In the genomic region with DNA sequence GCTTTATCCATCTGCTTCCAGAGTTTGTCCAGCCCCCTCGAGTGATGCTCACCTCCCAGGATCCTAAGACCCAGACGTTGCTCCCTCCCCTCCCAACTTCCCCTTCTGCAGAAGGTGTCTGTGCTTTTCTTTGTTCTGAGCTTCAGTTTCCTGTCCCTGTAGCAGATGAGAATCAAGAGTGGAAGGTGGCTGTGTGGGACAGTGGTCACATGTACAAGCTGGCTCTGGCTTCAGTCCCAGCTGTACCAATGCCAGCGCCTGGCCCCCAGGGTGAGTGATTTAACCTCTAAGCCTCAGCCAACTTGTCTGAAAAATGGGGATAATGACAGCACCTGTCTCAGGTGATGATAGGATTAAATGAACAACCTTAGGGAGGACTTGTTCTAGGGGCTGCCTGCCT, we compare ENCODE assay signal across 9 cellular contexts. TPM values are rescaled to one million over a fixed set of nuclear protein-coding genes. Genes with fewer than 3 reads are reported as not detected.
DNase-seq lines count a peak whose midpoint lies in the region; ATAC-seq, FAIRE-seq and TF ChIP-seq lines count a peak whose summit lies in the region.
"Had no signal": no experiment of that assay in that cellular context is flagged by ENCODE, and none has a peak within 500 bp of the region (broad histone marks: within the 10 kb centered on the region; RNA-seq: fewer than 3 reads in every experiment).

No MANE protein-coding gene starts in this region.

- no peak overlapping the region for H3K4me3 ChIP-seq in IMR-90 (ENCODE audit: insufficient read depth, low read depth, low read length)
- H3K4me3 ChIP-seq in coronary artery = no peak overlapping the region
- no peak overlapping the region for H3K4me3 ChIP-seq in parathyroid adenoma (ENCODE audit: low read depth, low read length)
- H3K4me3 ChIP-seq: SK-N-MC had no signal

- H2BK5ac ChIP-seq in IMR-90 (ENCODE audit: low read depth, low read length, poor library complexity, severe bottlenecking) = no peak overlapping the region

- CTCF ChIA-PET in IMR-90 (lab: Yijun Ruan, JAX) = interaction anchor here (0.5 to 3.3 kb wide), 9 partner anchors 17 to 663 kb away, joined by 3 to 23 read pairs (median 4); a partner anchor contains a TSS

- H3K9ac ChIP-seq in IMR-90 (ENCODE audit: low read depth, low read length) (no peak overlapping the region), parathyroid adenoma (no peak overlapping the region)

- H2BK15ac ChIP-seq in IMR-90 (ENCODE audit: low read depth, low read length) = peak overlapping the region; percentile 43; the same call in 1 of the 3 replicates

- peak overlapping the region; percentile 93; the same call in 1 of the 2 replicates for H3K23ac ChIP-seq in IMR-90 (ENCODE audit: low read depth, low read length)

- peaks cover 0 to 5% of the 10 kb centered on the region in 2 experiments; a peak in 1 of 4 replicates for H3K79me1 ChIP-seq in IMR-90 (ENCODE audit: low read depth in 1 of 2, low read length in 2 of 2)

- no peak for TF ChIP-seq POLR2A in GM12891 (IDR thresholded peaks at IDR 0.05; ENCODE audit: low read depth, low read length)
- no peak for TF ChIP-seq POLR2A in IMR-90 (IDR thresholded peaks at IDR 0.05; ENCODE audit: low read depth, low read length)

- peak overlapping the region; percentile 88; the same call in 1 of the 2 replicates for H2BK120ac ChIP-seq in IMR-90 (ENCODE audit: low read depth, low read length)

- H2AFZ ChIP-seq in IMR-90 (replicated peaks; ENCODE audit: low read length, poor library complexity) (peak overlapping the region; percentile 98), parathyroid adenoma (peak overlapping the region; percentile 72)

- H3K36me3 ChIP-seq in IMR-90 (ENCODE audit: control insufficient read depth, insufficient read depth, low read length) = peaks cover 2% of the 10 kb centered on the region; the same call in 1 of the 2 replicates
- H3K36me3 ChIP-seq in parathyroid adenoma (ENCODE audit: control insufficient read depth, insufficient read depth, low read length) = no peaks in the 10 kb centered on the region

- H3K4me2 ChIP-seq in IMR-90 (ENCODE audit: low read depth, low read length) (no peak overlapping the region), parathyroid adenoma (ENCODE audit: low read length) (no peak overlapping the region)

- TF ChIP-seq RAD21 in IMR-90 (IDR thresholded peaks at IDR 0.05; ENCODE audit: low read length) = no peak

- no peaks in the 10 kb centered on the region for H3K79me2 ChIP-seq in parathyroid adenoma

- peak overlapping the region; percentile 98 for H2AK9ac ChIP-seq in IMR-90 (replicated peaks; ENCODE audit: low read depth, low read length, poor library complexity)

- peak overlapping the region; percentile 58 for H4K5ac ChIP-seq in IMR-90 (ENCODE audit: low read depth, low read length)

- no CpG with 5 or more reads among the region's 3 CpGs for WGBS in IMR-90 (ENCODE audit: extremely low coverage in 2 of 2, insufficient read length in 1 of 2), 2 experiments

- POLR2A ChIA-PET in IMR-90 (lab: Charles Lee; ENCODE audit: unreplicated experiment) = no interaction called here

- intact Hi-C loops in IMR-90 (cut with micrococcal nuclease) (loop anchor here (1.0 to 5.0 kb wide), 3 partner anchors 20 to 108 kb away; a partner anchor contains a TSS), posterior cingulate gyrus (cut with DNase I) (loop anchor here (1.0 to 2.0 kb wide), 2 partner anchors 21 to 68 kb away; a partner anchor contains a TSS)

- no peak for ATAC-seq in IMR-90 (ENCODE audit: low read depth)

- H2AK5ac ChIP-seq in IMR-90 (ENCODE audit: low read depth, low read length) = peak overlapping the region; percentile 52; the same call in 1 of the 2 replicates

- H3K4me1 ChIP-seq in IMR-90 (ENCODE audit: control insufficient read depth, insufficient read depth, low read length) = peaks cover 3% of the 10 kb centered on the region
- H3K4me1 ChIP-seq in parathyroid adenoma = peaks cover 9% of the 10 kb centered on the region

- H3K27me3 ChIP-seq in IMR-90 (ENCODE audit: control insufficient read depth, insufficient read depth, low read length) = no peaks in the 10 kb centered on the region
- H3K27me3 ChIP-seq in parathyroid adenoma (ENCODE audit: control insufficient read depth, insufficient read depth, low read length) = no peaks in the 10 kb centered on the region

- H3K27ac ChIP-seq in IMR-90 (ENCODE audit: insufficient read depth, low read length) = no peak overlapping the region
- H3K27ac ChIP-seq in coronary artery = peak overlapping the region; percentile 33 to 83
- no peak overlapping the region for H3K27ac ChIP-seq in parathyroid adenoma
- H3K27ac ChIP-seq: SK-N-MC had no signal

- DNase-seq in GM12891 (ENCODE audit: insufficient read length, low spot score) (no peak), IMR-90 (no peak), coronary artery (ENCODE audit: low spot score) (no peak), middle frontal gyrus (ENCODE audit: extremely low spot score, low spot score) (no peak), posterior cingulate gyrus (no peak), NCI-H774 (lab: John Stamatoyannopoulos, UW) (no peak), GM03348 (ENCODE audit: low spot score) (no peak)

- H3K9me1 ChIP-seq in IMR-90 (ENCODE audit: insufficient read depth, low read length) = no peaks in the 10 kb centered on the region

- H3K18ac ChIP-seq in IMR-90 (ENCODE audit: low read depth, low read length) = no peak overlapping the region

- in situ Hi-C loops in IMR-90 (cut with MboI; ENCODE audit: low sequenced_read_pairs) = no loop called here

- H3K4ac ChIP-seq in IMR-90 (ENCODE audit: low read depth, low read length) = peak overlapping the region; percentile 96

- H4K20me1 ChIP-seq in IMR-90 (ENCODE audit: insufficient read depth, low read length) = peaks cover 2% of the 10 kb centered on the region; the same call in 1 of the 2 replicates

- FAIRE-seq in GM12891 (lab: Jason Lieb, UNC) = peak; percentile 59

- 0 out of 2 replicates have a peak overlapping the region, but pooled peaks have one; percentile 90 for H2BK20ac ChIP-seq in IMR-90 (ENCODE audit: low read depth, low read length)

- H3K56ac ChIP-seq in IMR-90 (ENCODE audit: extremely low read depth, insufficient read depth, low read length) = peak overlapping the region; percentile 61; the same call in 1 of the 2 replicates

- TF ChIP-seq CTCF in IMR-90 (conservative IDR thresholded peaks at IDR 0.05; ENCODE audit: low read depth, low read length) (no peak), coronary artery (IDR thresholded peaks at IDR 0.05) (no peak), parathyroid adenoma (IDR thresholded peaks at IDR 0.05) (no peak)

- no TSS peak for BruUV-seq in IMR-90 (replicated peaks; lab: Mats Ljungman, UMichigan)

- dilution Hi-C loops in IMR-90 (cut with HindIII; ENCODE audit: low sequenced_read_pairs, unreplicated experiment) = no loop called here

- H3K14ac ChIP-seq in IMR-90 (replicated peaks; ENCODE audit: low read depth, low read length) = peak overlapping the region; percentile 98; the same call in 1 of the 2 replicates

- H3K9me3 ChIP-seq in IMR-90 (ENCODE audit: control insufficient read depth, insufficient read depth, low read length) = no peaks in the 10 kb centered on the region
- no peaks in the 10 kb centered on the region for H3K9me3 ChIP-seq in parathyroid adenoma (ENCODE audit: control insufficient read depth, low read length)

- H4K91ac ChIP-seq in IMR-90 (ENCODE audit: insufficient read depth, low read depth, low read length) = peak overlapping the region; percentile 93

- H4K8ac ChIP-seq in IMR-90 (ENCODE audit: low read depth in 2 of 2, low read length in 2 of 2) = peak overlapping the region; percentile 78 to 99; a peak in 3 of 4 replicates

TF ChIP-seq in GM12891, 5 proteins besides CTCF, POLR2A, EP300 and RAD21:
- no peak for TF ChIP-seq TAF1 (IDR thresholded peaks at IDR 0.05; ENCODE audit: low read depth, low read length)
- TF ChIP-seq PAX5 (IDR thresholded peaks at IDR 0.05; ENCODE audit: insufficient read depth, low read length, severe bottlenecking) = no peak
- no peak for TF ChIP-seq POLR2AphosphoS5 (IDR thresholded peaks at IDR 0.05; ENCODE audit: low read depth, low read length)
- TF ChIP-seq SPI1 (IDR thresholded peaks at IDR 0.05; ENCODE audit: low read depth, low read length) = no peak
- no peak for TF ChIP-seq POU2F2 (IDR thresholded peaks at IDR 0.05; ENCODE audit: low read depth, low read length)
TF ChIP-seq in GM12891: peak in this region for 0.

TF ChIP-seq in IMR-90, 13 proteins besides CTCF, POLR2A, EP300 and RAD21 (continues in another document):
- no peak for TF ChIP-seq SMC3 (IDR thresholded peaks at IDR 0.05; ENCODE audit: low read depth, low read length)
- no peak for TF ChIP-seq NFE2L2 (IDR thresholded peaks at IDR 0.05; ENCODE audit: low read depth, low read length)
- no peak for TF ChIP-seq MXI1 (IDR thresholded peaks at IDR 0.05; ENCODE audit: borderline replicate concordance, low read depth, low read length)
- no peak for TF ChIP-seq MAFK (IDR thresholded peaks at IDR 0.05; ENCODE audit: low read depth, low read length)
- no peak for TF ChIP-seq RCOR1 (IDR thresholded peaks at IDR 0.05; ENCODE audit: insufficient replicate concordance, low read length)
- TF ChIP-seq RFX5 (IDR thresholded peaks at IDR 0.05; ENCODE audit: low read depth, low read length) = no peak
- no peak for TF ChIP-seq MAZ (IDR thresholded peaks at IDR 0.05; ENCODE audit: borderline replicate concordance, low read depth, low read length)
- no peak for TF ChIP-seq BHLHE40 (IDR thresholded peaks at IDR 0.05; ENCODE audit: low read depth, low read length)

RNA-seq across cellular contexts. Expression of a gene that starts 7.7 kb away (rescaled TPM):
- 0.08 TPM for polyA plus RNA-seq in GM12891 (2012; ENCODE audit: low read depth, missing spikeins)
- total RNA-seq in IMR-90 (2012; rRNA removed) = not detected in 2 replicates
- not detected in 2 replicates for polyA plus RNA-seq in IMR-90 (2012; rRNA removed)
- not detected in 2 replicates for polyA plus RNA-seq in IMR-90 (2012; cell fraction: cytosol; rRNA removed)
- polyA plus RNA-seq in IMR-90 (2012; cell fraction: nucleus; rRNA removed; ENCODE audit: low replicate concordance) = not detected in 2 replicates

RNA-seq across cellular contexts. Expression of a gene that starts 8.6 kb away (rescaled TPM):
- 14.5 TPM for polyA plus RNA-seq in GM12891 (2012; ENCODE audit: low read depth, missing spikeins)
- 32.5 and 34.1 TPM in 2 replicates for total RNA-seq in IMR-90 (2012; rRNA removed)
- polyA plus RNA-seq in IMR-90 (2012; rRNA removed) = 13.6 and 13.9 TPM in 2 replicates
- polyA plus RNA-seq in IMR-90 (2012; cell fraction: cytosol; rRNA removed) = 11.0 and 37.1 TPM in 2 replicates
- 5.8 and 9.0 TPM in 2 replicates for polyA plus RNA-seq in IMR-90 (2012; cell fraction: nucleus; rRNA removed; ENCODE audit: low replicate concordance)

RNA-seq across cellular contexts. Expression of a gene that starts 21.0 kb away (rescaled TPM):
- 165 TPM for polyA plus RNA-seq in GM12891 (2012; ENCODE audit: low read depth, missing spikeins)
- 56.7 and 75.3 TPM in 2 replicates for total RNA-seq in IMR-90 (2012; rRNA removed)
- polyA plus RNA-seq in IMR-90 (2012; rRNA removed) = 138 and 153 TPM in 2 replicates
- 46.3 and 96.7 TPM in 2 replicates for polyA plus RNA-seq in IMR-90 (2012; cell fraction: cytosol; rRNA removed)
- 1,289 and 1,731 TPM in 2 replicates for polyA plus RNA-seq in IMR-90 (2012; cell fraction: nucleus; rRNA removed; ENCODE audit: low replicate concordance)

RNA-seq across cellular contexts. Expression of a gene that starts 53.9 kb away (rescaled TPM):
- 9.9 TPM for polyA plus RNA-seq in GM12891 (2012; ENCODE audit: low read depth, missing spikeins)
- total RNA-seq in IMR-90 (2012; rRNA removed) = 0.72 and 1.4 TPM in 2 replicates
- 13.8 and 14.0 TPM in 2 replicates for polyA plus RNA-seq in IMR-90 (2012; rRNA removed)
- polyA plus RNA-seq in IMR-90 (2012; cell fraction: cytosol; rRNA removed) = 7.4 and 17.7 TPM in 2 replicates
- polyA plus RNA-seq in IMR-90 (2012; cell fraction: nucleus; rRNA removed; ENCODE audit: low replicate concordance) = 23.1 and 23.5 TPM in 2 replicates

Comparison
In these comparisons a context has a peak if more than half of its experiments do, and no peak if none do; other contexts are left out.
1. H3K27ac ChIP-seq: peak in coronary artery (2 of 2); none in IMR-90 (single experiment) and parathyroid adenoma (single experiment).